ENCODE assay signal across 1 cellular context in genomic region chr9:136791466-136792276, GRCh38.
TF ChIP-seq lines count a peak whose summit lies in the region.

No MANE protein-coding gene starts in this region.

TF ChIP-seq in GM12878, 131 proteins besides CTCF, POLR2A, EP300 and RAD21 (continued from another document and continues in another):
- TF ChIP-seq SMAD5 (IDR thresholded peaks at IDR 0.05; ENCODE audit: low read depth) (no peak), GATAD2B (conservative IDR thresholded peaks at IDR 0.05; ENCODE audit: low read depth) (no peak), HDAC2 (IDR thresholded peaks at IDR 0.05) (no peak), SPI1 (IDR thresholded peaks at IDR 0.05; ENCODE audit: borderline replicate concordance, insufficient read depth, low read depth, low read length) (no peak), EZH2 (IDR thresholded peaks at IDR 0.05; ENCODE audit: borderline replicate concordance, control insufficient read depth, low read depth, low read length) (no peak), TCF12 (IDR thresholded peaks at IDR 0.05; ENCODE audit: low read depth, low read length) (peak; percentile 34; the same call in 1 of the 2 replicates), ZNF217 (IDR thresholded peaks at IDR 0.05) (peak; percentile 84; the same call in 1 of the 2 replicates), EED (IDR thresholded peaks at IDR 0.05; ENCODE audit: low read depth) (no peak), SIN3A (IDR thresholded peaks at IDR 0.05; ENCODE audit: low read depth, low read length) (no peak; the same call in 1 of the 2 replicates), MTA3 (IDR thresholded peaks at IDR 0.05; ENCODE audit: borderline replicate concordance, low read length) (no peak), CHD4 (IDR thresholded peaks at IDR 0.05) (no peak), MYC (IDR thresholded peaks at IDR 0.05; ENCODE audit: insufficient read depth, insufficient read length, insufficient replicate concordance, low read length, severe bottlenecking) (no peak), CHD2 (IDR thresholded peaks at IDR 0.05; ENCODE audit: borderline replicate concordance, low read depth, low read length) (no peak), ZZZ3 (IDR thresholded peaks at IDR 0.05; ENCODE audit: control insufficient read depth, insufficient read length, low read depth) (no peak), MEF2A (IDR thresholded peaks at IDR 0.05; ENCODE audit: insufficient read depth, low read depth, low read length) (no peak), KAT2A (conservative IDR thresholded peaks at IDR 0.05; ENCODE audit: control insufficient read depth, low read depth, low read length) (no peak), TCF7 (IDR thresholded peaks at IDR 0.05; ENCODE audit: borderline replicate concordance) (no peak), STAT3 (IDR thresholded peaks at IDR 0.05; ENCODE audit: low read depth, low read length) (no peak), SMC3 (IDR thresholded peaks at IDR 0.05; ENCODE audit: borderline replicate concordance, low read length) (peak; percentile 41; the same call in 1 of the 2 replicates), BRCA1 (IDR thresholded peaks at IDR 0.05; ENCODE audit: low read depth, low read length) (no peak), REST (IDR thresholded peaks at IDR 0.05; ENCODE audit: low read depth, low read length) (no peak), PAX8 (IDR thresholded peaks at IDR 0.05) (no peak), ASH2L (IDR thresholded peaks at IDR 0.05; ENCODE audit: borderline replicate concordance, low read depth) (no peak), SREBF1 (IDR thresholded peaks at IDR 0.05; ENCODE audit: low read length) (no peak), SP1 (IDR thresholded peaks at IDR 0.05; ENCODE audit: low read depth, low read length) (no peak), STAT1 (conservative IDR thresholded peaks at IDR 0.05) (no peak), IKZF1 (conservative IDR thresholded peaks at IDR 0.05) (peak; percentile 9; the same call in 1 of the 2 replicates), BCL11A (IDR thresholded peaks at IDR 0.05; ENCODE audit: low read depth, low read length) (no peak), SIX5 (IDR thresholded peaks at IDR 0.05; ENCODE audit: low read depth, low read length, severe bottlenecking) (no peak), ZBTB11 (CRISPR knock-in tag; IDR thresholded peaks at IDR 0.05) (no peak), RUNX3 (IDR thresholded peaks at IDR 0.05; ENCODE audit: low read length) (peak; percentile 42), BACH1 (IDR thresholded peaks at IDR 0.05; ENCODE audit: borderline replicate concordance) (no peak), RAD51 (IDR thresholded peaks at IDR 0.05) (no peak), MEF2B (IDR thresholded peaks at IDR 0.05; ENCODE audit: partially characterized antibody, poor library complexity, severe bottlenecking) (no peak), EGR1 (IDR thresholded peaks at IDR 0.05; ENCODE audit: borderline replicate concordance in 1 of 2, low read depth in 2 of 2, low read length in 2 of 2) (no peak), HSF1 (IDR thresholded peaks at IDR 0.05; ENCODE audit: low read depth, low read length) (no peak), PRDM15 (CRISPR knock-in tag; IDR thresholded peaks at IDR 0.05) (no peak), NBN (IDR thresholded peaks at IDR 0.05) (peak; percentile 68), MTA2 (IDR thresholded peaks at IDR 0.05; ENCODE audit: low read depth) (0 out of 2 replicates have a peak, but pooled peaks have one; percentile 41), KLF5 (IDR thresholded peaks at IDR 0.05; ENCODE audit: partially characterized antibody) (no peak), ZBED1 (IDR thresholded peaks at IDR 0.05; ENCODE audit: borderline replicate concordance) (no peak), RFX5 (IDR thresholded peaks at IDR 0.05; ENCODE audit: low read depth, low read length) (no peak)
- TF ChIP-seq, protein P1, sequence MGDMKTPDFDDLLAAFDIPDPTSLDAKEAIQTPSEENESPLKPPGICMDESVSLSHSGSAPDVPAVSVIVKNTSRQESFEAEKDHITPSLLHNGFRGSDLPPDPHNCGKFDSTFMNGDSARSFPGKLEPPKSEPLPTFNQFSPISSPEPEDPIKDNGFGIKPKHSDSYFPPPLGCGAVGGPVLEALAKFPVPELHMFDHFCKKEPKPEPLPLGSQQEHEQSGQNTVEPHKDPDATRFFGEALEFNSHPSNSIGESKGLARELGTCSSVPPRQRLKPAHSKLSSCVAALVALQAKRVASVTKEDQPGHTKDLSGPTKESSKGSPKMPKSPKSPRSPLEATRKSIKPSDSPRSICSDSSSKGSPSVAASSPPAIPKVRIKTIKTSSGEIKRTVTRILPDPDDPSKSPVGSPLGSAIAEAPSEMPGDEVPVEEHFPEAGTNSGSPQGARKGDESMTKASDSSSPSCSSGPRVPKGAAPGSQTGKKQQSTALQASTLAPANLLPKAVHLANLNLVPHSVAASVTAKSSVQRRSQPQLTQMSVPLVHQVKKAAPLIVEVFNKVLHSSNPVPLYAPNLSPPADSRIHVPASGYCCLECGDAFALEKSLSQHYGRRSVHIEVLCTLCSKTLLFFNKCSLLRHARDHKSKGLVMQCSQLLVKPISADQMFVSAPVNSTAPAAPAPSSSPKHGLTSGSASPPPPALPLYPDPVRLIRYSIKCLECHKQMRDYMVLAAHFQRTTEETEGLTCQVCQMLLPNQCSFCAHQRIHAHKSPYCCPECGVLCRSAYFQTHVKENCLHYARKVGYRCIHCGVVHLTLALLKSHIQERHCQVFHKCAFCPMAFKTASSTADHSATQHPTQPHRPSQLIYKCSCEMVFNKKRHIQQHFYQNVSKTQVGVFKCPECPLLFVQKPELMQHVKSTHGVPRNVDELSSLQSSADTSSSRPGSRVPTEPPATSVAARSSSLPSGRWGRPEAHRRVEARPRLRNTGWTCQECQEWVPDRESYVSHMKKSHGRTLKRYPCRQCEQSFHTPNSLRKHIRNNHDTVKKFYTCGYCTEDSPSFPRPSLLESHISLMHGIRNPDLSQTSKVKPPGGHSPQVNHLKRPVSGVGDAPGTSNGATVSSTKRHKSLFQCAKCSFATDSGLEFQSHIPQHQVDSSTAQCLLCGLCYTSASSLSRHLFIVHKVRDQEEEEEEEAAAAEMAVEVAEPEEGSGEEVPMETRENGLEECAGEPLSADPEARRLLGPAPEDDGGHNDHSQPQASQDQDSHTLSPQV (IDR thresholded peaks at IDR 0.05): no peak
- TF ChIP-seq, protein P2, sequence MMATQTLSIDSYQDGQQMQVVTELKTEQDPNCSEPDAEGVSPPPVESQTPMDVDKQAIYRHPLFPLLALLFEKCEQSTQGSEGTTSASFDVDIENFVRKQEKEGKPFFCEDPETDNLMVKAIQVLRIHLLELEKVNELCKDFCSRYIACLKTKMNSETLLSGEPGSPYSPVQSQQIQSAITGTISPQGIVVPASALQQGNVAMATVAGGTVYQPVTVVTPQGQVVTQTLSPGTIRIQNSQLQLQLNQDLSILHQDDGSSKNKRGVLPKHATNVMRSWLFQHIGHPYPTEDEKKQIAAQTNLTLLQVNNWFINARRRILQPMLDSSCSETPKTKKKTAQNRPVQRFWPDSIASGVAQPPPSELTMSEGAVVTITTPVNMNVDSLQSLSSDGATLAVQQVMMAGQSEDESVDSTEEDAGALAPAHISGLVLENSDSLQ (IDR thresholded peaks at IDR 0.05): no peak
- TF ChIP-seq, protein P3, sequence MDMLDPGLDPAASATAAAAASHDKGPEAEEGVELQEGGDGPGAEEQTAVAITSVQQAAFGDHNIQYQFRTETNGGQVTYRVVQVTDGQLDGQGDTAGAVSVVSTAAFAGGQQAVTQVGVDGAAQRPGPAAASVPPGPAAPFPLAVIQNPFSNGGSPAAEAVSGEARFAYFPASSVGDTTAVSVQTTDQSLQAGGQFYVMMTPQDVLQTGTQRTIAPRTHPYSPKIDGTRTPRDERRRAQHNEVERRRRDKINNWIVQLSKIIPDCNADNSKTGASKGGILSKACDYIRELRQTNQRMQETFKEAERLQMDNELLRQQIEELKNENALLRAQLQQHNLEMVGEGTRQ (IDR thresholded peaks at IDR 0.05; ENCODE audit: borderline replicate concordance, low read depth, low read length): no peak
- TF ChIP-seq, protein P4, sequence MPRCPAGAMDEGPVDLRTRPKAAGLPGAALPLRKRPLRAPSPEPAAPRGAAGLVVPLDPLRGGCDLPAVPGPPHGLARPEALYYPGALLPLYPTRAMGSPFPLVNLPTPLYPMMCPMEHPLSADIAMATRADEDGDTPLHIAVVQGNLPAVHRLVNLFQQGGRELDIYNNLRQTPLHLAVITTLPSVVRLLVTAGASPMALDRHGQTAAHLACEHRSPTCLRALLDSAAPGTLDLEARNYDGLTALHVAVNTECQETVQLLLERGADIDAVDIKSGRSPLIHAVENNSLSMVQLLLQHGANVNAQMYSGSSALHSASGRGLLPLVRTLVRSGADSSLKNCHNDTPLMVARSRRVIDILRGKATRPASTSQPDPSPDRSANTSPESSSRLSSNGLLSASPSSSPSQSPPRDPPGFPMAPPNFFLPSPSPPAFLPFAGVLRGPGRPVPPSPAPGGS (IDR thresholded peaks at IDR 0.05; ENCODE audit: borderline replicate concordance, insufficient read depth, low read depth, low read length, poor library complexity, severe bottlenecking): no peak
